In the genomic region with DNA sequence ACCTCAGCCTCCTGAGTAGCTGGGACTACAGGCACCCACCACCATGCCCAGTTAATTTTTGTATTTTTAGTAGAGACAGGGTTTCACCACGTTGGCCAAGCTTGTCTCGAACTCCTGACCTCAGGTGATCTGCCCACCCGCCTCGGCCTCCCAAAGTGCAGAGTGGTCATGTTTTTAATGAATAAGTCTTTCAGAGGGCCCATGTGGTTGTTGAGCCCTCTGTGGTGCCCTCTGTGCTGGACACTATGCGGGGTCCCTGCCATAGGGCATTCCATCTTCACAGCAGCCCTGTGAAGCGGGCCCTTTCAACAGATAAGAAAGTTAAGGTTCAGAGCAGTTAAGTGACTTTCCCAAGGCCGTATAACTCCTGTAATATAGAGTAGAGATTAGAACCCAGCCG, we compare ENCODE assay signal across 20 cellular contexts. TPM values are rescaled to one million over a fixed set of nuclear protein-coding genes. Genes with fewer than 3 reads are reported as not detected.
A peak's percentile ranks its signal among the peaks of the same experiment; 100 is the strongest.
DNase-seq lines count a peak whose midpoint lies in the region; ATAC-seq and TF ChIP-seq lines count a peak whose summit lies in the region.
"Had no signal": no experiment of that assay in that cellular context is flagged by ENCODE, and none has a peak within 500 bp of the region (broad histone marks: within the 10 kb centered on the region; RNA-seq: fewer than 3 reads in every experiment).

No MANE protein-coding gene starts in this region.

- H2BK5ac ChIP-seq in neuronal stem cell (ENCODE audit: low read length), result no peak overlapping the region

- H3K9me3 ChIP-seq in GM23248 (ENCODE audit: low read depth), result no peaks in the 10 kb centered on the region
- no peaks in the 10 kb centered on the region for H3K9me3 ChIP-seq in neuronal stem cell (replicated peaks in 1 of 2; ENCODE audit: control insufficient read depth in 2 of 2, insufficient read depth in 1 of 2, low read depth in 1 of 2, low read length in 2 of 2)
- no peaks in the 10 kb centered on the region for H3K9me3 ChIP-seq in suprapubic skin

- no peak for TF ChIP-seq CTCF in suprapubic skin (IDR thresholded peaks at IDR 0.05)

- H3K4me2 ChIP-seq in GM23248 (ENCODE audit: unreplicated experiment), result no peak overlapping the region
- no peak overlapping the region for H3K4me2 ChIP-seq in neuronal stem cell (ENCODE audit: insufficient read depth, low read length, poor library complexity, severe bottlenecking)
- H3K4me2 ChIP-seq: BLaER1, KMS-11, PC-9 had no signal

- H3K36me3 ChIP-seq in GM23248 (ENCODE audit: low read depth) (no peaks in the 10 kb centered on the region), neuronal stem cell (replicated peaks in 1 of 2; ENCODE audit: control insufficient read depth in 2 of 2, insufficient read depth in 2 of 2, low read length in 2 of 2) (no peaks in the 10 kb centered on the region), suprapubic skin (no peaks in the 10 kb centered on the region)
- H3K36me3 ChIP-seq: BLaER1, SJSA1 had no signal

- no peak overlapping the region for H3K4me3 ChIP-seq in GM23248
- H3K4me3 ChIP-seq in neuronal stem cell (ENCODE audit: low read length in 2 of 2), result no peak overlapping the region
- H3K4me3 ChIP-seq in suprapubic skin, result no peak overlapping the region
- H3K4me3 ChIP-seq: BLaER1, PC-9, SJSA1 had no signal

- H2AK5ac ChIP-seq in neuronal stem cell (ENCODE audit: low read depth, low read length), result peak overlapping the region; percentile 37

- WGBS in GM23248 (ENCODE audit: low coverage in 1 of 2, low lambda C conversion rate in 2 of 2, missing lambda C conversion rate in 2 of 2), 2 experiments, result 83 to 89% methylated on average over 8 of the region's 8 CpGs
- no CpG with 5 or more reads among the region's 8 CpGs for WGBS in neuronal stem cell (ENCODE audit: extremely low coverage in 2 of 2, insufficient read length in 2 of 2, insufficient replicate concordance in 1 of 2), 2 donors
- 96% methylated on average over 8 of the region's 8 CpGs for WGBS in suprapubic skin

- peak overlapping the region; percentile 67 for H3K27ac ChIP-seq in GM23248
- no peak overlapping the region for H3K27ac ChIP-seq in neuronal stem cell (replicated peaks; ENCODE audit: low read length)
- H3K27ac ChIP-seq in suprapubic skin, result no peak overlapping the region
- H3K27ac ChIP-seq: BLaER1, KMS-11, PC-9, SJSA1 had no signal

- peaks cover 13% of the 10 kb centered on the region for H3F3A ChIP-seq in GM23248 (ENCODE audit: insufficient read depth)

- no peaks in the 10 kb centered on the region for H4K20me1 ChIP-seq in GM23248 (ENCODE audit: insufficient read depth)
- H4K20me1 ChIP-seq: BLaER1 had no signal

- H3K23ac ChIP-seq in neuronal stem cell (ENCODE audit: low read depth, low read length, poor library complexity), result no peak overlapping the region

- no peak overlapping the region for H3K4ac ChIP-seq in neuronal stem cell (ENCODE audit: low read length)

- H2AFZ ChIP-seq in GM23248 (no peak overlapping the region), neuronal stem cell (ENCODE audit: low read length) (no peak overlapping the region)
- H2AFZ ChIP-seq: PC-9 had no signal

- ATAC-seq in HG03039 (IDR thresholded peaks at IDR 0.05; ENCODE audit: unreplicated experiment), result no peak

- no peak overlapping the region for H3K14ac ChIP-seq in neuronal stem cell (ENCODE audit: low read length)

- H4K8ac ChIP-seq in neuronal stem cell (ENCODE audit: low read depth, low read length), result no peak overlapping the region

- no peak overlapping the region for H2BK120ac ChIP-seq in neuronal stem cell (ENCODE audit: low read depth, low read length)

- no peak overlapping the region for H2BK12ac ChIP-seq in neuronal stem cell (ENCODE audit: low read length)

- in situ Hi-C loops in GM23248 (cut with MboI), result no loop called here

- no peak for TF ChIP-seq EP300 in suprapubic skin (IDR thresholded peaks at IDR 0.05)

- no peaks in the 10 kb centered on the region for H3K79me2 ChIP-seq in GM23248 (ENCODE audit: insufficient read depth)

- H3K18ac ChIP-seq in neuronal stem cell (ENCODE audit: low read length), result no peak overlapping the region

- H3K9ac ChIP-seq in GM23248, result peak overlapping the region; percentile 52; the same call in 1 of the 2 replicates
- no peak overlapping the region for H3K9ac ChIP-seq in neuronal stem cell (ENCODE audit: low read depth, low read length, poor library complexity)
- H3K9ac ChIP-seq: BLaER1, KMS-11 had no signal

- H3K27me3 ChIP-seq in GM23248 (replicated peaks; ENCODE audit: insufficient read depth) (peaks cover 11% of the 10 kb centered on the region), neuronal stem cell (ENCODE audit: control insufficient read depth in 3 of 3, insufficient read depth in 3 of 3, low read depth in 1 of 3, low read length in 3 of 3) (peaks cover 0 to 34% (median 0%) of the 10 kb centered on the region in 3 experiments), suprapubic skin (no peaks in the 10 kb centered on the region)
- H3K27me3 ChIP-seq: BLaER1, SJSA1 had no signal

- no peaks in the 10 kb centered on the region for H3K9me2 ChIP-seq in GM23248 (ENCODE audit: insufficient read depth)

- no peak overlapping the region for H2BK15ac ChIP-seq in neuronal stem cell (ENCODE audit: low read length)

- H4K91ac ChIP-seq in neuronal stem cell (ENCODE audit: low read depth, low read length, poor library complexity), result no peak overlapping the region

- H3K79me1 ChIP-seq in neuronal stem cell (ENCODE audit: low read depth, low read length), result no peaks in the 10 kb centered on the region

- H3K4me1 ChIP-seq in GM23248 (ENCODE audit: insufficient read depth), result peaks cover 20% of the 10 kb centered on the region
- H3K4me1 ChIP-seq in neuronal stem cell (ENCODE audit: control insufficient read depth in 2 of 2, insufficient read depth in 1 of 2, low read depth in 1 of 2, low read length in 2 of 2), result peaks cover 0 to 1% of the 10 kb centered on the region in 2 donors
- no peaks in the 10 kb centered on the region for H3K4me1 ChIP-seq in suprapubic skin
- H3K4me1 ChIP-seq: SJSA1 had no signal

- DNase-seq in activated T-cell treated with anti-CD3 and anti-CD28 coated beads, Interleukin-2, amount 50 U/mL, for 48 hours, result peak; percentile 7
- DNase-seq in activated T-cell treated with anti-CD3 and anti-CD28 coated beads, Interleukin-2, amount 50 U/mL, for 1 hour, result no peak
- DNase-seq in GM23248, result no peak
- DNase-seq in neuronal stem cell (ENCODE audit: low spot score), result no peak
- DNase-seq in suprapubic skin (ENCODE audit: low spot score in 2 of 2), result peak; percentile 20 to 31
- no peak for DNase-seq in HT-29 (ENCODE audit: low spot score)
- DNase-seq in NCI-H82 treated with DMSO at 0.1 percent for 48 hours (lab: John Stamatoyannopoulos, UW; ENCODE audit: unreplicated experiment), result no peak
- DNase-seq: 8988T; CD4-positive, CD25-positive, alpha-beta regulatory T cell; DMS153; H7; MM.1S; NCI-H2029; NCI-H446; NCI-H82 had no signal

- no peak for TF ChIP-seq POLR2A in suprapubic skin (IDR thresholded peaks at IDR 0.05)

RNA-seq across cellular contexts. Expression of a gene that starts 25.9 kb away (rescaled TPM):
- total RNA-seq in GM23248 (2014; rRNA removed; shearing (Covaris generic)), result under 0.01 TPM in 1 of 2 replicates, not detected in the other
- not detected in 2 replicates for polyA plus RNA-seq in GM23248 (2016; fragmentation: Nextera tagmentation; extraction: Ambion mirVana)
- not detected for polyA plus RNA-seq in neuronal stem cell (2013, experiment 1 of 2)
- polyA plus RNA-seq in neuronal stem cell (2013, experiment 2 of 2), result 0.03 TPM
- 1 to 10 TPM in 3 of 4 donors, under 1 TPM in 1; 0.72 to 4.7 (median 3.6) TPM for total RNA-seq in suprapubic skin
- 4.8 and 5.4 TPM in 2 replicates for total RNA-seq in HT-29 (2014; rRNA removed; shearing (Covaris generic))
- total RNA-seq: CD4-positive, CD25-positive, alpha-beta regulatory T cell; H7; PC-9 had no signal

RNA-seq across cellular contexts. Expression of a gene that starts 35.1 kb away (rescaled TPM):
- 23.3 and 32.4 TPM in 2 replicates for total RNA-seq in GM23248 (2014; rRNA removed; shearing (Covaris generic))
- polyA plus RNA-seq in GM23248 (2016; fragmentation: Nextera tagmentation; extraction: Ambion mirVana), result 41.1 and 42.4 TPM in 2 replicates
- polyA plus RNA-seq in neuronal stem cell (2013, experiment 1 of 2), result 54.0 TPM
- polyA plus RNA-seq in neuronal stem cell (2013, experiment 2 of 2), result 53.1 TPM
- total RNA-seq in suprapubic skin, result 10 to 100 TPM; 23.2 to 51.4 (median 29.9) TPM
- total RNA-seq in HT-29 (2014; rRNA removed; shearing (Covaris generic)), result 34.8 and 43.1 TPM in 2 replicates

Comparison
In these comparisons a context has a peak if more than half of its experiments do, and no peak if none do; other contexts are left out.
1. DNase-seq: peak in activated T-cell treated with anti-CD3 and anti-CD28 coated beads, Interleukin-2, amount 50 U/mL, for 48 hours (2 of 2) and suprapubic skin (2 of 2); none in activated T-cell treated with anti-CD3 and anti-CD28 coated beads, Interleukin-2, amount 50 U/mL, for 1 hour (single experiment), GM23248 (single experiment), neuronal stem cell (single experiment), HT-29 (single experiment) and NCI-H82 treated with DMSO at 0.1 percent for 48 hours (single experiment).